Comparison of ENCODE assay signal across 1 cellular context in genomic region chr4:56080384-56080783, GRCh38.
TF ChIP-seq lines count a peak whose summit lies in the region.

No MANE protein-coding gene starts in this region.

TF ChIP-seq in HEK293, 187 proteins besides CTCF, POLR2A, EP300 and RAD21 (continued from another document and continues in another):
- no peak for TF ChIP-seq ZBTB11 (tag by site-specific recombination; conservative IDR thresholded peaks at IDR 0.05; ENCODE audit: low read depth)
- TF ChIP-seq ZNF548 (tag by site-specific recombination; IDR thresholded peaks at IDR 0.05) = no peak
- no peak for TF ChIP-seq SP2 (tag by site-specific recombination; IDR thresholded peaks at IDR 0.05)
- TF ChIP-seq WT1 (tag by site-specific recombination; IDR thresholded peaks at IDR 0.05) = peak; percentile 52; the same call in 1 of the 2 replicates
- no peak for TF ChIP-seq ZFP37 (tag by site-specific recombination; IDR thresholded peaks at IDR 0.05)
- TF ChIP-seq, protein P1, sequence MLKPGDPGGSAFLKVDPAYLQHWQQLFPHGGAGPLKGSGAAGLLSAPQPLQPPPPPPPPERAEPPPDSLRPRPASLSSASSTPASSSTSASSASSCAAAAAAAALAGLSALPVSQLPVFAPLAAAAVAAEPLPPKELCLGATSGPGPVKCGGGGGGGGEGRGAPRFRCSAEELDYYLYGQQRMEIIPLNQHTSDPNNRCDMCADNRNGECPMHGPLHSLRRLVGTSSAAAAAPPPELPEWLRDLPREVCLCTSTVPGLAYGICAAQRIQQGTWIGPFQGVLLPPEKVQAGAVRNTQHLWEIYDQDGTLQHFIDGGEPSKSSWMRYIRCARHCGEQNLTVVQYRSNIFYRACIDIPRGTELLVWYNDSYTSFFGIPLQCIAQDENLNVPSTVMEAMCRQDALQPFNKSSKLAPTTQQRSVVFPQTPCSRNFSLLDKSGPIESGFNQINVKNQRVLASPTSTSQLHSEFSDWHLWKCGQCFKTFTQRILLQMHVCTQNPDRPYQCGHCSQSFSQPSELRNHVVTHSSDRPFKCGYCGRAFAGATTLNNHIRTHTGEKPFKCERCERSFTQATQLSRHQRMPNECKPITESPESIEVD (tag by site-specific recombination; IDR thresholded peaks at IDR 0.05) = peak; percentile 97
- TF ChIP-seq OSR2 (tag by site-specific recombination; IDR thresholded peaks at IDR 0.05) = peak; percentile 93
- TF ChIP-seq, protein P2, sequence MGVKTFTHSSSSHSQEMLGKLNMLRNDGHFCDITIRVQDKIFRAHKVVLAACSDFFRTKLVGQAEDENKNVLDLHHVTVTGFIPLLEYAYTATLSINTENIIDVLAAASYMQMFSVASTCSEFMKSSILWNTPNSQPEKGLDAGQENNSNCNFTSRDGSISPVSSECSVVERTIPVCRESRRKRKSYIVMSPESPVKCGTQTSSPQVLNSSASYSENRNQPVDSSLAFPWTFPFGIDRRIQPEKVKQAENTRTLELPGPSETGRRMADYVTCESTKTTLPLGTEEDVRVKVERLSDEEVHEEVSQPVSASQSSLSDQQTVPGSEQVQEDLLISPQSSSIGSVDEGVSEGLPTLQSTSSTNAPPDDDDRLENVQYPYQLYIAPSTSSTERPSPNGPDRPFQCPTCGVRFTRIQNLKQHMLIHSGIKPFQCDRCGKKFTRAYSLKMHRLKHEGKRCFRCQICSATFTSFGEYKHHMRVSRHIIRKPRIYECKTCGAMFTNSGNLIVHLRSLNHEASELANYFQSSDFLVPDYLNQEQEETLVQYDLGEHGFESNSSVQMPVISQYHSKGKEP (tag by site-specific recombination; IDR thresholded peaks at IDR 0.05) = peak; percentile 100
- no peak for TF ChIP-seq ZNF394 (tag by site-specific recombination; IDR thresholded peaks at IDR 0.05; ENCODE audit: borderline replicate concordance)
- no peak for TF ChIP-seq ZNF768 (tag by site-specific recombination; IDR thresholded peaks at IDR 0.05)
- no peak for TF ChIP-seq ZNF704 (tag by site-specific recombination; IDR thresholded peaks at IDR 0.05)
- TF ChIP-seq ZNF146 (tag by site-specific recombination; IDR thresholded peaks at IDR 0.05) = no peak
- TF ChIP-seq ZFHX2 (tag by site-specific recombination; conservative IDR thresholded peaks at IDR 0.05) = no peak
- TF ChIP-seq ZNF211 (tag by site-specific recombination; IDR thresholded peaks at IDR 0.05; ENCODE audit: low read depth) = no peak
- TF ChIP-seq ZNF274 (IDR thresholded peaks at IDR 0.05; ENCODE audit: low read length) = no peak
- no peak for TF ChIP-seq ZNF274 (tag by site-specific recombination; IDR thresholded peaks at IDR 0.05; ENCODE audit: borderline replicate concordance)
- TF ChIP-seq SP7 (tag by site-specific recombination; IDR thresholded peaks at IDR 0.05) = no peak
- TF ChIP-seq KLF16 (tag by site-specific recombination; IDR thresholded peaks at IDR 0.05) = no peak
- TF ChIP-seq ZNF670 (tag by site-specific recombination; IDR thresholded peaks at IDR 0.05; ENCODE audit: low read depth) = no peak
- no peak for TF ChIP-seq ZNF426 (tag by site-specific recombination; IDR thresholded peaks at IDR 0.05)
- no peak for TF ChIP-seq ZNF138 (tag by site-specific recombination; IDR thresholded peaks at IDR 0.05; ENCODE audit: borderline replicate concordance)
- peak; percentile 81 for TF ChIP-seq MYNN (tag by site-specific recombination; IDR thresholded peaks at IDR 0.05; ENCODE audit: borderline replicate concordance)
- TF ChIP-seq ZBTB1 (tag by site-specific recombination; IDR thresholded peaks at IDR 0.05) = no peak
- TF ChIP-seq ZNF184 (tag by site-specific recombination; IDR thresholded peaks at IDR 0.05) = no peak
- TF ChIP-seq ZNF302 (tag by site-specific recombination; IDR thresholded peaks at IDR 0.05; ENCODE audit: low read depth) = no peak
- TF ChIP-seq ZNF221 (tag by site-specific recombination; IDR thresholded peaks at IDR 0.05; ENCODE audit: borderline replicate concordance) = no peak
- no peak for TF ChIP-seq ZNF658 (tag by site-specific recombination; IDR thresholded peaks at IDR 0.05)
- TF ChIP-seq ZNF2 (tag by site-specific recombination; IDR thresholded peaks at IDR 0.05) = no peak
- TF ChIP-seq ZNF26 (tag by site-specific recombination; IDR thresholded peaks at IDR 0.05) = no peak
- no peak for TF ChIP-seq ZNF785 (tag by site-specific recombination; IDR thresholded peaks at IDR 0.05)
- no peak for TF ChIP-seq ZNF223 (tag by site-specific recombination; IDR thresholded peaks at IDR 0.05)
- TF ChIP-seq ZNF280C (tag by site-specific recombination; IDR thresholded peaks at IDR 0.05) = no peak
- TF ChIP-seq ZNF549 (tag by site-specific recombination; IDR thresholded peaks at IDR 0.05) = no peak
- peak; percentile 51; the same call in 1 of the 2 replicates for TF ChIP-seq ZSCAN30 (tag by site-specific recombination; IDR thresholded peaks at IDR 0.05)
- TF ChIP-seq SP3 (tag by site-specific recombination; IDR thresholded peaks at IDR 0.05) = no peak
- TF ChIP-seq, protein P3, sequence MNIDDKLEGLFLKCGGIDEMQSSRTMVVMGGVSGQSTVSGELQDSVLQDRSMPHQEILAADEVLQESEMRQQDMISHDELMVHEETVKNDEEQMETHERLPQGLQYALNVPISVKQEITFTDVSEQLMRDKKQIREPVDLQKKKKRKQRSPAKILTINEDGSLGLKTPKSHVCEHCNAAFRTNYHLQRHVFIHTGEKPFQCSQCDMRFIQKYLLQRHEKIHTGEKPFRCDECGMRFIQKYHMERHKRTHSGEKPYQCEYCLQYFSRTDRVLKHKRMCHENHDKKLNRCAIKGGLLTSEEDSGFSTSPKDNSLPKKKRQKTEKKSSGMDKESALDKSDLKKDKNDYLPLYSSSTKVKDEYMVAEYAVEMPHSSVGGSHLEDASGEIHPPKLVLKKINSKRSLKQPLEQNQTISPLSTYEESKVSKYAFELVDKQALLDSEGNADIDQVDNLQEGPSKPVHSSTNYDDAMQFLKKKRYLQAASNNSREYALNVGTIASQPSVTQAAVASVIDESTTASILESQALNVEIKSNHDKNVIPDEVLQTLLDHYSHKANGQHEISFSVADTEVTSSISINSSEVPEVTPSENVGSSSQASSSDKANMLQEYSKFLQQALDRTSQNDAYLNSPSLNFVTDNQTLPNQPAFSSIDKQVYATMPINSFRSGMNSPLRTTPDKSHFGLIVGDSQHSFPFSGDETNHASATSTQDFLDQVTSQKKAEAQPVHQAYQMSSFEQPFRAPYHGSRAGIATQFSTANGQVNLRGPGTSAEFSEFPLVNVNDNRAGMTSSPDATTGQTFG (tag by site-specific recombination; IDR thresholded peaks at IDR 0.05; ENCODE audit: borderline replicate concordance) = no peak
- TF ChIP-seq ZNF624 (tag by site-specific recombination; IDR thresholded peaks at IDR 0.05) = no peak
- TF ChIP-seq ZNF600 (tag by site-specific recombination; IDR thresholded peaks at IDR 0.05) = no peak
- TF ChIP-seq ZNF112 (tag by site-specific recombination; IDR thresholded peaks at IDR 0.05) = no peak
- no peak for TF ChIP-seq ZNF433 (tag by site-specific recombination; IDR thresholded peaks at IDR 0.05; ENCODE audit: low read depth)
- no peak for TF ChIP-seq ZNF585B (tag by site-specific recombination; IDR thresholded peaks at IDR 0.05)
- TF ChIP-seq ZNF701 (tag by site-specific recombination; IDR thresholded peaks at IDR 0.05) = no peak
- no peak for TF ChIP-seq ZNF555 (tag by site-specific recombination; conservative IDR thresholded peaks at IDR 0.05)
- no peak for TF ChIP-seq SETDB1 (IDR thresholded peaks at IDR 0.05; ENCODE audit: insufficient read length, low read length)
- TF ChIP-seq ZNF24 (tag by site-specific recombination; IDR thresholded peaks at IDR 0.05) = no peak
- TF ChIP-seq ZNF510 (tag by site-specific recombination; IDR thresholded peaks at IDR 0.05; ENCODE audit: insufficient replicate concordance) = no peak
- no peak for TF ChIP-seq YY1 (tag by site-specific recombination; IDR thresholded peaks at IDR 0.05)
- TF ChIP-seq ZNF623 (tag by site-specific recombination; IDR thresholded peaks at IDR 0.05) = no peak
- peak; percentile 51; the same call in 1 of the 2 replicates for TF ChIP-seq IKZF3 (tag by site-specific recombination; IDR thresholded peaks at IDR 0.05)
- TF ChIP-seq ZNF629 (tag by site-specific recombination; IDR thresholded peaks at IDR 0.05) = peak; percentile 75
- no peak for TF ChIP-seq ZNF580 (tag by site-specific recombination; IDR thresholded peaks at IDR 0.05)
- no peak for TF ChIP-seq ZNF19 (tag by site-specific recombination; IDR thresholded peaks at IDR 0.05; ENCODE audit: low read depth)
- TF ChIP-seq ZBTB17 (tag by site-specific recombination; IDR thresholded peaks at IDR 0.05) = no peak
- no peak for TF ChIP-seq ZNF692 (tag by site-specific recombination; IDR thresholded peaks at IDR 0.05)
- no peak for TF ChIP-seq ZNF76 (tag by site-specific recombination; IDR thresholded peaks at IDR 0.05; ENCODE audit: borderline replicate concordance, low read depth)
